In genomic region chr18:9446839-9447238, GRCh38 we compare ENCODE assay signal across 31 cellular contexts.
"Had no signal": no experiment of that assay in that cellular context is flagged by ENCODE, and none has a peak within 500 bp of the region (broad histone marks: within the 10 kb centered on the region; RNA-seq: fewer than 3 reads in every experiment).

No MANE protein-coding gene starts in this region.

- H3K4me3 ChIP-seq: MG63, SJSA1 had no signal

- DNase-seq: activated CD4-positive, alpha-beta memory T cell treated with anti-CD3 and anti-CD28 coated beads for 36 hours; activated CD4-positive, alpha-beta T cell treated with anti-CD3 and anti-CD28 coated beads for 36 hours; activated CD4-positive, alpha-beta T cell treated with anti-CD3 and anti-CD28 coated beads, Interleukin-2, amount 50 U/mL, for 1 hour; activated CD8-positive, alpha-beta memory T cell treated with anti-CD3 and anti-CD28 coated beads, Interleukin-2, amount 50 U/mL, for 4 hours; activated effector memory CD4-positive, alpha-beta T cell treated with Interleukin-2 at 50 U/mL for 16 hours; activated naive CD4-positive, alpha-beta T cell treated with anti-CD3 and anti-CD28 coated beads, Interleukin-2, amount 10 ng/mL, durations not matched to agents 7 days and 5 days; activated naive CD8-positive, alpha-beta T cell treated with anti-CD3 and anti-CD28 coated beads, Interleukin-2, amount 50 U/mL, for 24 hours; activated T-cell treated with anti-CD3 and anti-CD28 coated beads for 4 hours; activated T-cell treated with anti-CD3 and anti-CD28 coated beads, Interleukin-2, amount 50 U/mL, for 4 hours; anterior cingulate cortex; brain microvascular endothelial cell; central memory CD4-positive, alpha-beta T cell; Karpas-422; MG63; NCI-H1048; NCI-H1105 treated with DMSO at 0.1 percent for 48 hours; NCI-H1436; NCI-H1694; NCI-H1930; NCI-H2081 treated with DMSO at 0.1 percent for 48 hours; NCI-H226; NCI-H446 treated with DMSO at 0.1 percent for 48 hours; NCI-H524; NCI-H69; NK-92 treated with Interleukin-12 subunit alpha and Interleukin-12 subunit beta, amount 100 ng/mL, for 24 hours; RPMI8226; SHP77 treated with DMSO at 0.1 percent for 48 hours; SK-N-SH had no signal

- ATAC-seq: activated CD4-positive, alpha-beta T cell treated with anti-CD3 and anti-CD28 coated beads for 36 hours; activated CD4-positive, CD25-positive, alpha-beta regulatory T cell treated with anti-CD3 and anti-CD28 coated beads, Interleukin-2, amount 50 U/mL, for 24 hours; activated naive CD8-positive, alpha-beta T cell treated with anti-CD3 and anti-CD28 coated beads, Interleukin-2, amount 50 U/mL, for 24 hours; activated T-cell treated with anti-CD3 and anti-CD28 coated beads, Interleukin-2, amount 50 U/mL, for 4 hours; WTC11 had no signal
